8 cellular contexts compared by ENCODE assay signal in genomic region chr19:2524840-2525723, GRCh38. TPM values are rescaled to one million over a fixed set of nuclear protein-coding genes. Genes with fewer than 3 reads are reported as not detected.
DNase-seq lines count a peak whose midpoint lies in the region; ATAC-seq, FAIRE-seq and TF ChIP-seq lines count a peak whose summit lies in the region.

No MANE protein-coding gene starts in this region.

- TF ChIP-seq POLR2A in H1 (IDR thresholded peaks at IDR 0.05; ENCODE audit: control extremely low read depth in 1 of 2, low read depth in 2 of 2, low read length in 2 of 2): no peak

- H3K4ac ChIP-seq in H1 (replicated peaks; ENCODE audit: insufficient read length, low read depth, low read length): peak overlapping the region; percentile 97

- no peak overlapping the region for H3K14ac ChIP-seq in H1 (ENCODE audit: insufficient read length)

- CTCF ChIA-PET in H1 (lab: Charles Lee; ENCODE audit: partially characterized antibody): interaction anchor here (0.6 to 1.6 kb wide), 3 partner anchors 11 to 27 kb away, joined by 3 to 4 read pairs (median 4); no protein-coding TSS in a partner anchor

- no peak overlapping the region for H2AFZ ChIP-seq in H1 (ENCODE audit: low read length)

- peak overlapping the region; percentile 37; the same call in 1 of the 2 replicates for H3K27ac ChIP-seq in H1 (ENCODE audit: low read depth, low read length)
- no peak overlapping the region for H3K27ac ChIP-seq in effector memory CD4-positive, alpha-beta T cell (ENCODE audit: insufficient read depth, low read length, poor library complexity, severe bottlenecking)

- H3K23me2 ChIP-seq in H1 (ENCODE audit: low read depth, low read length): no peaks in the 10 kb centered on the region; the same call in 1 of the 2 replicates

- no peak overlapping the region; the same call in 1 of the 2 replicates for H3K18ac ChIP-seq in H1 (ENCODE audit: extremely low read depth, low read length)

- peaks cover 0 to 7% of the 10 kb centered on the region in 2 experiments for H4K20me1 ChIP-seq in H1 (replicated peaks in 1 of 2; ENCODE audit: control insufficient read depth in 1 of 2, insufficient read depth in 2 of 2, low read length in 2 of 2)

- H3K36me3 ChIP-seq in H1 (ENCODE audit: control insufficient read depth in 2 of 4, insufficient read depth in 4 of 4, low read length in 3 of 4): no peaks in the 10 kb centered on the region
- H3K36me3 ChIP-seq in effector memory CD4-positive, alpha-beta T cell (ENCODE audit: control insufficient read depth, insufficient read depth, low read length): no peaks in the 10 kb centered on the region

- H3K56ac ChIP-seq in H1 (replicated peaks; ENCODE audit: insufficient read length, low read depth, low read length): no peak overlapping the region

- no peak overlapping the region for H2BK15ac ChIP-seq in H1 (ENCODE audit: low read length)

- ATAC-seq in HG03565 (IDR thresholded peaks at IDR 0.05; ENCODE audit: unreplicated experiment): no peak

- H3K4me1 ChIP-seq in H1 (replicated peaks in 1 of 4; ENCODE audit: control insufficient read depth in 3 of 4, insufficient read depth in 4 of 4, low read length in 3 of 4): peaks cover 0 to 13% (median 5%) of the 10 kb centered on the region in 4 experiments; a peak in 4 of 7 replicates
- H3K4me1 ChIP-seq in effector memory CD4-positive, alpha-beta T cell (ENCODE audit: control insufficient read depth, insufficient read depth, low read length, poor library complexity, severe bottlenecking): no peaks in the 10 kb centered on the region

- peak overlapping the region; percentile 90; the same call in 1 of the 2 replicates for H2BK12ac ChIP-seq in H1 (ENCODE audit: low read depth, low read length)

- no peak overlapping the region for H2BK20ac ChIP-seq in H1 (ENCODE audit: low read length)

- FAIRE-seq in H1 (lab: Jason Lieb, UNC) (no peak), D721Med (lab: Jason Lieb, UNC) (no peak)

- no peak overlapping the region for H2BK120ac ChIP-seq in H1 (replicated peaks; ENCODE audit: low read depth, low read length)

- TF ChIP-seq CTCF in H1 (IDR thresholded peaks at IDR 0.05; ENCODE audit: control extremely low read depth in 1 of 3, insufficient read depth in 1 of 3, low read depth in 1 of 3, low read length in 3 of 3) (no peak), D721Med (IDR thresholded peaks at IDR 0.05; ENCODE audit: insufficient read depth, missing control alignments) (no peak)

- DNase-seq in Caki2 (ENCODE audit: low read depth) (peak; percentile 81), NCI-H460 (ENCODE audit: extremely low read depth, low read depth) (peak; percentile 65), H1 (ENCODE audit: low read depth in 1 of 2, low spot score in 2 of 2) (no peak), occipital lobe (lab: John Stamatoyannopoulos, UW) (peak; percentile 56), hippocampal formation (lab: John Stamatoyannopoulos, UW) (no peak), D721Med (ENCODE audit: insufficient read length, low spot score) (no peak)
- no peak for DNase-seq in effector memory CD4-positive, alpha-beta T cell

- no peaks in the 10 kb centered on the region for H3K9me3 ChIP-seq in H1 (ENCODE audit: insufficient read depth in 2 of 2, low read depth in 1 of 2, low read length in 1 of 2)
- H3K9me3 ChIP-seq in effector memory CD4-positive, alpha-beta T cell (ENCODE audit: control insufficient read depth, low read length): no peaks in the 10 kb centered on the region

- H3K4me2 ChIP-seq in H1 (ENCODE audit: insufficient read depth in 1 of 2, low read depth in 2 of 2, low read length in 2 of 2): 0 out of 4 replicates have a peak overlapping the region, but pooled peaks of 1 of the 2 experiments have one; percentile 10

- H3K27me3 ChIP-seq in H1 (replicated peaks in 1 of 4; ENCODE audit: control insufficient read depth in 3 of 4, extremely low read depth in 1 of 4, insufficient read depth in 3 of 4, low read length in 3 of 4): no peaks in the 10 kb centered on the region
- H3K27me3 ChIP-seq in effector memory CD4-positive, alpha-beta T cell (replicated peaks; ENCODE audit: control insufficient read depth, insufficient read depth, low read length, poor library complexity, severe bottlenecking): no peaks in the 10 kb centered on the region

- H3K79me2 ChIP-seq in H1 (ENCODE audit: control insufficient read depth in 1 of 2, insufficient read depth in 2 of 2, low read length in 2 of 2): no peaks in the 10 kb centered on the region

- H2BK5ac ChIP-seq in H1 (ENCODE audit: low read depth, low read length): peak overlapping the region; percentile 87

- WGBS in H1 (ENCODE audit: extremely low coverage in 1 of 2, insufficient coverage in 1 of 2, insufficient read length in 1 of 2, insufficient replicate concordance in 2 of 2, low coverage in 1 of 2, low lambda C conversion rate in 2 of 2, missing lambda C conversion rate in 1 of 2), 2 experiments: 80% methylated on average over 41 of the region's 45 CpGs; no CpG with 5 or more reads in 1 of the 2 experiments

- H4K5ac ChIP-seq in H1 (ENCODE audit: insufficient read length, low read depth, low read length): peak overlapping the region; percentile 76

- peak overlapping the region; percentile 97 for H4K91ac ChIP-seq in H1 (replicated peaks; ENCODE audit: insufficient read length, low read length)

- H3K23ac ChIP-seq in H1 (ENCODE audit: insufficient read length): no peak overlapping the region

- no peak for TF ChIP-seq EP300 in H1 (IDR thresholded peaks at IDR 0.05; ENCODE audit: borderline replicate concordance in 1 of 2, low read depth in 2 of 2, low read length in 2 of 2)

- POLR2A ChIA-PET in H1 (lab: Charles Lee; ENCODE audit: partially characterized antibody): interaction anchor here (0.9 to 1.7 kb wide), 5 partner anchors 10 to 57 kb away, joined by 3 to 13 read pairs (median 6); partner anchors contain the start of gene GADD45B

- H2AK5ac ChIP-seq in H1 (ENCODE audit: low read depth, low read length): peak overlapping the region; percentile 57; the same call in 1 of the 2 replicates

- H3K9ac ChIP-seq in H1 (replicated peaks in 1 of 4; ENCODE audit: extremely low read depth in 1 of 4, low read depth in 3 of 4, low read length in 3 of 4): no peak overlapping the region

- H3K79me1 ChIP-seq in H1 (ENCODE audit: low read depth, low read length): no peaks in the 10 kb centered on the region

- TF ChIP-seq RAD21 in H1 (IDR thresholded peaks at IDR 0.05 in 1 of 2, conservative IDR thresholded peaks at IDR 0.05 in 1 of 2; ENCODE audit: low read depth in 2 of 2, low read length in 2 of 2): no peak

- peak overlapping the region; percentile 9; the same call in 1 of the 2 replicates for H4K8ac ChIP-seq in H1 (ENCODE audit: extremely low read depth, insufficient read depth, low read length)

- in situ Hi-C loops in Caki2 (cut with HindIII; ENCODE audit: low pct_unique_long_range_greater_than_20kb, low sequenced_read_pairs): no loop called here

- no peak overlapping the region for H3K4me3 ChIP-seq in H1 (ENCODE audit: extremely low read depth in 1 of 4, insufficient read depth in 2 of 4, low read depth in 3 of 4, low read length in 4 of 4)
- no peak overlapping the region for H3K4me3 ChIP-seq in effector memory CD4-positive, alpha-beta T cell (ENCODE audit: insufficient read depth, low read depth, low read length, poor library complexity, severe bottlenecking)

TF ChIP-seq in H1, 55 proteins besides CTCF, POLR2A, EP300 and RAD21:
- TF ChIP-seq HDAC6 (IDR thresholded peaks at IDR 0.05; ENCODE audit: low read depth, low read length): no peak
- TF ChIP-seq RXRA (IDR thresholded peaks at IDR 0.05; ENCODE audit: insufficient read depth, low read depth, low read length): no peak
- TF ChIP-seq TBP (IDR thresholded peaks at IDR 0.05; ENCODE audit: low read depth, low read length): no peak
- TF ChIP-seq EGR1 (IDR thresholded peaks at IDR 0.05; ENCODE audit: borderline replicate concordance, low read depth, low read length): no peak
- peak; percentile 58; the same call in 1 of the 2 replicates for TF ChIP-seq CEBPB (IDR thresholded peaks at IDR 0.05; ENCODE audit: low read depth, low read length)
- TF ChIP-seq POLR2AphosphoS5 (IDR thresholded peaks at IDR 0.05; ENCODE audit: low read depth, low read length): no peak
- no peak for TF ChIP-seq NANOG (IDR thresholded peaks at IDR 0.05; ENCODE audit: insufficient read depth, low read depth, low read length, poor library complexity, severe bottlenecking)

RNA-seq across cellular contexts. Expression of gene GADD45B, which starts 49.2 kb away (rescaled TPM):
- 10.6 and 16.3 TPM in 2 replicates for total RNA-seq in Caki2 (2014; rRNA removed; shearing (Covaris generic); ENCODE audit: low replicate concordance)
- total RNA-seq in NCI-H460 (2014; rRNA removed; shearing (Covaris generic)): 36.6 and 38.4 TPM in 2 replicates
- 39.1 and 53.0 TPM in 2 replicates for polyA plus RNA-seq in NCI-H460 (2014; cell fraction: nucleus; rRNA removed)
- total RNA-seq in H1 (2021; fragmentation: NEBNext Ultra II Directional; extraction: Animal tissue kit (Norgen Biotek cat#: 25700)): 11.0 and 11.4 TPM in 2 replicates
- 7.4 and 12.1 TPM in 2 replicates for polyA plus RNA-seq in H1 (2011; rRNA removed)
- 12.6 TPM for polyA plus RNA-seq in H1 (2011; cell fraction: cytosol; rRNA removed)
- 18.4 TPM for polyA plus RNA-seq in H1 (2011; cell fraction: nucleus; rRNA removed)
- polyA plus RNA-seq in H1 (2012, experiment 1 of 2): 4.8 to 6.5 TPM (median 5.8 TPM) in 4 replicates
- polyA plus RNA-seq in H1 (2012, experiment 2 of 2): 5.3 TPM
- polyA plus RNA-seq in H1 (2013, experiment 1 of 2): 7.8 TPM
- polyA plus RNA-seq in H1 (2013, experiment 2 of 2): 8.5 TPM
- 7.5 and 8.3 TPM in 2 replicates for polyA minus RNA-seq in H1 (2011; rRNA and poly(A)+ RNA removed)
- polyA minus RNA-seq in H1 (2011; cell fraction: cytosol; rRNA and poly(A)+ RNA removed): 13.9 TPM
- polyA minus RNA-seq in H1 (2011; cell fraction: nucleus; rRNA and poly(A)+ RNA removed): 47.7 TPM
- total RNA-seq in occipital lobe: 4.7 TPM

Comparison
In these comparisons a context has a peak if more than half of its experiments do, and no peak if none do; other contexts are left out.
1. DNase-seq: peak in Caki2 (single experiment), NCI-H460 (single experiment) and occipital lobe (single experiment); none in H1 (0 of 2), effector memory CD4-positive, alpha-beta T cell (0 of 3), hippocampal formation (0 of 2) and D721Med (single experiment).